ENCODE assay signal across 8 cellular contexts in the genomic region with DNA sequence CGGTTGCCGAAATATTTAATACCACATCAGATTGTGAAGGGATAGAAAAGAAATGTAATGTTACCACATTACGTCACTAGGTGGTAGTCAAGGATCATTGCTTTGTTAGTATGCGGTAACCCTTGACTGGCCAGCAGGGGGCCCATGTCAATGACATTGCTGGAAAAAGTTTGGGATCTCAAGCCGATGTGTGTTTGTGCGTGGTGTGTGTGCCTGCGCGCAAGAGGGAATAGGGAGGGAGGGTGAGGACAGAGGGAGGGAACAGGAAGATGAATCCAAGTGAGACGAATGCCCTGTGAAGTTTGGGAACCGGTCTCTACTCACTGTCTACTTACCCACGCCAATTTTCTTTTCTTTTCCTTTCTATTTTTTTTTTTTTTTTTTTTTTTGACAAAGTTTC. TPM values are rescaled to one million over a fixed set of nuclear protein-coding genes. Genes with fewer than 3 reads are reported as not detected.
A peak's percentile ranks its signal among the peaks of the same experiment; 100 is the strongest.
DNase-seq lines count a peak whose midpoint lies in the region; ATAC-seq, FAIRE-seq and TF ChIP-seq lines count a peak whose summit lies in the region.

No MANE protein-coding gene starts in this region.

- H3K27me3 Mint-ChIP-seq in T-helper 17 cell: peaks cover 6% of the 10 kb centered on the region

- 0% methylated on average over 10 of the region's 11 CpGs for WGBS in GM12878 (ENCODE audit: insufficient coverage, insufficient replicate concordance, low lambda C conversion rate, missing lambda C conversion rate)
- 6 to 9% (median 6%) methylated on average over 11 of the region's 11 CpGs for WGBS in spleen, 5 donors

- H3K4me3 Mint-ChIP-seq in T-helper 17 cell: no peak overlapping the region

- peak; percentile 97 for FAIRE-seq in GM12878 (lab: Jason Lieb, UNC)

- H3K9ac ChIP-seq in GM12878 (ENCODE audit: control insufficient read depth, insufficient read depth, low read length) (no peak overlapping the region), iPS-18a (ENCODE audit: low read length) (no peak overlapping the region)

- BruUV-seq in GM12878 (replicated peaks; lab: Mats Ljungman, UMichigan): no TSS peak

- H3K79me2 ChIP-seq in GM12878 (ENCODE audit: control insufficient read depth, insufficient read depth, low read length): no peaks in the 10 kb centered on the region

- TF ChIP-seq CTCF in GM12878 (IDR thresholded peaks at IDR 0.05 in 2 of 3, conservative IDR thresholded peaks at IDR 0.05 in 1 of 3; ENCODE audit: control insufficient read depth in 2 of 3, extremely low read depth in 1 of 3, insufficient read depth in 1 of 3, low read depth in 3 of 3, low read length in 3 of 3) (peak; percentile 93 to 99 (median 99)), spleen (IDR thresholded peaks at IDR 0.05 in 8 of 11, conservative IDR thresholded peaks at IDR 0.05 in 3 of 11) (peak; percentile 51 to 92 (median 82))

- DNase-seq in Right ventricle myocardium inferior (ENCODE audit: missing footprints) (peak; percentile 71), cardiac septum (ENCODE audit: low spot score) (no peak), NCI-H187 treated with DMSO at 0.1 percent for 48 hours (lab: John Stamatoyannopoulos, UW) (peak; percentile 70), T-helper 17 cell (peak in 2 of 3 donors; percentile 15 to 17), GM12878 (ENCODE audit: low read depth, low spot score) (peak; percentile 48), spleen (no peak)

- ATAC-seq in Right ventricle myocardium inferior (peak; percentile 93), HG02938 (IDR thresholded peaks at IDR 0.05; ENCODE audit: unreplicated experiment) (peak; percentile 98), T-helper 17 cell (peak; percentile 96), GM12878 (peak; percentile 96)

- H3K27ac ChIP-seq in GM12878 (ENCODE audit: control insufficient read depth, insufficient read depth): no peak overlapping the region
- no peak overlapping the region for H3K27ac ChIP-seq in iPS-18a (ENCODE audit: low read length)
- no peak overlapping the region for H3K27ac ChIP-seq in spleen

- H3K9me3 ChIP-seq in T-helper 17 cell (ENCODE audit: control insufficient read depth, low read length, poor library complexity, severe bottlenecking) (peaks cover 5% of the 10 kb centered on the region), GM12878 (replicated peaks; ENCODE audit: control insufficient read depth, insufficient read depth, low read length) (no peaks in the 10 kb centered on the region), iPS-18a (ENCODE audit: control insufficient read depth, low read depth, low read length) (no peaks in the 10 kb centered on the region), spleen (peaks cover 0 to 26% (median 18%) of the 10 kb centered on the region in 8 donors)

- H4K20me1 ChIP-seq in GM12878 (ENCODE audit: control insufficient read depth, insufficient read depth): no peaks in the 10 kb centered on the region; the same call in 1 of the 2 replicates

- RAD21 ChIA-PET in GM12878 (lab: Charles Lee; ENCODE audit: unreplicated experiment): interaction anchor here (0.6 to 1.6 kb wide), 12 partner anchors 10 to 489 kb away, joined by 3 to 5 read pairs (median 3); partner anchors contain the start of gene ZDHHC13

- CTCF ChIA-PET in GM12878 (lab: Yijun Ruan, JAX): interaction anchor here (0.6 to 5.8 kb wide), 53 partner anchors 8 to 863 kb away, joined by 3 to 77 read pairs (median 3); partner anchors contain the start of gene E2F8

- peaks cover 2% of the 10 kb centered on the region for H3K4me1 Mint-ChIP-seq in T-helper 17 cell

- peaks cover 0 to 2% of the 10 kb centered on the region in 2 experiments; a peak in 2 of 4 replicates for H3K27me3 ChIP-seq in GM12878 (replicated peaks in 1 of 2; ENCODE audit: control insufficient read depth in 2 of 2, insufficient read depth in 2 of 2, low read length in 1 of 2)
- no peaks in the 10 kb centered on the region for H3K27me3 ChIP-seq in iPS-18a (ENCODE audit: control insufficient read depth, insufficient read depth, low read length)
- peaks cover 0 to 13% (median 0%) of the 10 kb centered on the region in 7 donors for H3K27me3 ChIP-seq in spleen (replicated peaks in 1 of 7)

- TF ChIP-seq RAD21 in GM12878 (IDR thresholded peaks at IDR 0.05; ENCODE audit: insufficient read depth, low read depth, low read length): peak; percentile 85

- H3K36me3 Mint-ChIP-seq in T-helper 17 cell (ENCODE audit: low read depth): peaks cover 2% of the 10 kb centered on the region

- intact Hi-C loops in Right ventricle myocardium inferior (cut with DNase I): loop anchor here (1.0 to 10.0 kb wide), 2 partner anchors 174 to 482 kb away; partner anchors contain the start of gene E2F8
- intact Hi-C loops in cardiac septum (cut with DNase I): loop anchor here (2.0 to 10.0 kb wide), 3 partner anchors 36 to 482 kb away; no protein-coding TSS in a partner anchor
- intact Hi-C loops in GM12878 (cut with micrococcal nuclease; ENCODE audit: unreplicated experiment): loop anchor here (2.0 to 10.0 kb wide), 4 partner anchors 186 to 834 kb away; no protein-coding TSS in a partner anchor
- intact Hi-C loops in spleen (cut with DNase I; ENCODE audit: low total_unique reads): no loop called here

- SMC1A ChIA-PET in GM12878 (lab: Charles Lee; ENCODE audit: uncharacterized antibody, unreplicated experiment): interaction anchor here (0.6 to 2.4 kb wide), 17 partner anchors 10 to 1057 kb away, joined by 3 to 8 read pairs (median 3); no protein-coding TSS in a partner anchor

- no peak overlapping the region for H3K4me3 ChIP-seq in GM12878
- peak overlapping the region; percentile 21 for H3K4me3 ChIP-seq in iPS-18a (ENCODE audit: low read length)
- peak overlapping the region in 1 of 8 donors; percentile 27 for H3K4me3 ChIP-seq in spleen

- in situ Hi-C loops in GM12878 (cut with MboI): loop anchor here (5.0 to 10.0 kb wide), 2 partner anchors 486 to 834 kb away; no protein-coding TSS in a partner anchor

- H3K27ac Mint-ChIP-seq in T-helper 17 cell: no peak overlapping the region

- POLR2A ChIA-PET in GM12878 (lab: Charles Lee): no interaction called here

- peak overlapping the region; percentile 83 for H2AFZ ChIP-seq in GM12878 (ENCODE audit: control insufficient read depth, low read depth, low read length)

- TF ChIP-seq EP300 in GM12878 (IDR thresholded peaks at IDR 0.05; ENCODE audit: borderline replicate concordance in 1 of 2, control insufficient read depth in 1 of 2, low read depth in 2 of 2, low read length in 2 of 2): no peak

- TF ChIP-seq POLR2A in GM12878 (IDR thresholded peaks at IDR 0.05; ENCODE audit: low read depth, low read length) (no peak), spleen (IDR thresholded peaks at IDR 0.05) (no peak)

- H3K36me3 ChIP-seq in GM12878 (ENCODE audit: control insufficient read depth in 2 of 2, insufficient read depth in 2 of 2, low read length in 1 of 2) (no peaks in the 10 kb centered on the region), iPS-18a (ENCODE audit: control insufficient read depth, low read depth, low read length) (no peaks in the 10 kb centered on the region), spleen (no peaks in the 10 kb centered on the region)

- H3K4me2 ChIP-seq in GM12878 (ENCODE audit: control insufficient read depth, insufficient read depth): peak overlapping the region; percentile 32; the same call in 1 of the 2 replicates

- no peaks in the 10 kb centered on the region for H3K4me1 ChIP-seq in GM12878 (ENCODE audit: control insufficient read depth, insufficient read depth, low read length)
- H3K4me1 ChIP-seq in iPS-18a (ENCODE audit: control insufficient read depth, low read depth, low read length): peaks cover 16% of the 10 kb centered on the region
- peaks cover 0 to 7% (median 0%) of the 10 kb centered on the region in 6 donors for H3K4me1 ChIP-seq in spleen

RNA-seq across cellular contexts. Expression of gene MRGPRX2, which starts 10.7 kb away (rescaled TPM):
- total RNA-seq in Right ventricle myocardium inferior (not detected), cardiac septum (not detected), T-helper 17 cell (not detected), GM12878 (2014; rRNA removed) (0.11 TPM in 1 of 2 replicates, not detected in the other), GM12878 (2014; rRNA removed; fragmentation: Illumina TruSeq; extraction: Trizol) (not detected in 2 replicates), GM12878 (2021) (not detected in 2 replicates), spleen (not detected)
- total RNA-seq in GM12878 (2013; cell fraction: nucleolus; rRNA removed): not detected in 2 replicates
- not detected for polyA plus RNA-seq in GM12878 (2011; ENCODE audit: low read depth)
- polyA plus RNA-seq in GM12878 (2011; rRNA removed) (0.03 TPM in 1 of 2 replicates, not detected in the other), GM12878 (2014; fragmentation: Illumina TruSeq; extraction: Trizol) (not detected in 2 replicates), GM12878 (2014; fragmentation: Nextera tagmentation; extraction: Ambion mirVana) (not detected), GM12878 (2014; rRNA removed) (not detected in 2 replicates), GM12878 (2016; fragmentation: Nextera tagmentation; extraction: Ambion mirVana) (not detected), spleen (not detected)
- polyA plus RNA-seq in GM12878 (2011; cell fraction: cytosol; rRNA removed): not detected in 2 replicates
- polyA plus RNA-seq in GM12878 (2011; cell fraction: nucleus; rRNA removed): not detected in 2 replicates
- polyA plus RNA-seq in GM12878 (2012): not detected in 2 replicates
- not detected in 2 replicates for polyA minus RNA-seq in GM12878 (2011; rRNA and poly(A)+ RNA removed)
- polyA minus RNA-seq in GM12878 (2011; cell fraction: cytosol; rRNA and poly(A)+ RNA removed): not detected in 2 replicates
- polyA minus RNA-seq in GM12878 (2011; cell fraction: nucleus; rRNA and poly(A)+ RNA removed): not detected in 2 replicates

RNA-seq across cellular contexts. Expression of gene ZDHHC13, which starts 45.7 kb away (rescaled TPM):
- total RNA-seq in Right ventricle myocardium inferior: 5.0 TPM
- 7.8 TPM for total RNA-seq in cardiac septum
- total RNA-seq in T-helper 17 cell: 10 to 100 TPM in 1 of 2 donors, 1 to 10 TPM in 1; 7.3 to 13.3 TPM
- 70.6 and 79.9 TPM in 2 replicates for total RNA-seq in GM12878 (2013; cell fraction: nucleolus; rRNA removed)
- total RNA-seq in GM12878 (2014; rRNA removed): 20.1 and 27.0 TPM in 2 replicates
- total RNA-seq in GM12878 (2014; rRNA removed; fragmentation: Illumina TruSeq; extraction: Trizol): 20.8 and 21.4 TPM in 2 replicates
- 18.1 and 20.0 TPM in 2 replicates for total RNA-seq in GM12878 (2021)
- polyA plus RNA-seq in GM12878 (2011; ENCODE audit: low read depth): 6.5 TPM
- polyA plus RNA-seq in GM12878 (2011; rRNA removed): 34.2 and 43.4 TPM in 2 replicates
- polyA plus RNA-seq in GM12878 (2011; cell fraction: cytosol; rRNA removed): 13.0 and 14.7 TPM in 2 replicates
- 41.4 and 42.2 TPM in 2 replicates for polyA plus RNA-seq in GM12878 (2011; cell fraction: nucleus; rRNA removed)
- 7.9 and 11.4 TPM in 2 replicates for polyA plus RNA-seq in GM12878 (2012)
- 21.5 and 24.5 TPM in 2 replicates for polyA plus RNA-seq in GM12878 (2014; fragmentation: Illumina TruSeq; extraction: Trizol)
- polyA plus RNA-seq in GM12878 (2014; fragmentation: Nextera tagmentation; extraction: Ambion mirVana): 1 to 10 TPM; 8.5 to 9.6 TPM
- polyA plus RNA-seq in GM12878 (2014; rRNA removed): 17.4 and 18.5 TPM in 2 replicates
- 10 to 100 TPM; 23.3 to 26.3 TPM for polyA plus RNA-seq in GM12878 (2016; fragmentation: Nextera tagmentation; extraction: Ambion mirVana)
- polyA minus RNA-seq in GM12878 (2011; rRNA and poly(A)+ RNA removed): 29.3 and 41.0 TPM in 2 replicates
- 7.8 and 10.6 TPM in 2 replicates for polyA minus RNA-seq in GM12878 (2011; cell fraction: cytosol; rRNA and poly(A)+ RNA removed)
- 27.0 and 43.6 TPM in 2 replicates for polyA minus RNA-seq in GM12878 (2011; cell fraction: nucleus; rRNA and poly(A)+ RNA removed)
- 10 to 100 TPM; 10.9 to 20.4 (median 12.8) TPM for total RNA-seq in spleen
- 10 to 100 TPM in 1 of 3 donors, 1 to 10 TPM in 2; 8.2 to 12.0 (median 8.3) TPM for polyA plus RNA-seq in spleen

Comparison
In these comparisons a context has a peak if more than half of its experiments do, and no peak if none do; other contexts are left out.
1. DNase-seq: peak in Right ventricle myocardium inferior (single experiment), NCI-H187 treated with DMSO at 0.1 percent for 48 hours (single experiment), T-helper 17 cell (2 of 3) and GM12878 (single experiment); none in cardiac septum (single experiment) and spleen (single experiment).
2. Peak in every context shown above with its lines, with median percentiles within 50 percentile points of each other: ATAC-seq.